In genomic region chr15:63480441-63480821, GRCh38 we compare ENCODE assay signal across 12 cellular contexts. TPM values are rescaled to one million over a fixed set of nuclear protein-coding genes. Genes with fewer than 3 reads are reported as not detected.
DNase-seq lines count a peak whose midpoint lies in the region; ATAC-seq, FAIRE-seq and TF ChIP-seq lines count a peak whose summit lies in the region.
"Had no signal": no experiment of that assay in that cellular context is flagged by ENCODE, and none has a peak within 500 bp of the region (broad histone marks: within the 10 kb centered on the region; RNA-seq: fewer than 3 reads in every experiment).

No MANE protein-coding gene starts in this region.

- no peak for DNase-seq in activated naive CD4-positive, alpha-beta T cell treated with anti-CD3 and anti-CD28 coated beads for 36 hours
- no peak for DNase-seq in activated naive CD4-positive, alpha-beta T cell treated with anti-CD3 and anti-CD28 coated beads, Interleukin-2, amount 50 U/mL, for 16 hours
- DNase-seq in Peyer's patch, result no peak
- no peak for DNase-seq in epithelial cell of prostate (ENCODE audit: low read depth, low spot score)
- DNase-seq in right cardiac atrium, result no peak
- DNase-seq in HTR-8/SVneo (ENCODE audit: insufficient read length, low spot score), result no peak
- DNase-seq: GOT3; psoas muscle; stimulated activated CD4-positive, alpha-beta T cell treated with anti-CD3 and anti-CD28 coated beads, Interleukin-2, amount 100 ng/mL, for 24 hours had no signal

- H3K4me1 ChIP-seq in Peyer's patch (peaks cover 0 to 61% (median 25%) of the 10 kb centered on the region in 4 donors), right cardiac atrium (ENCODE audit: control insufficient read depth, insufficient read depth, low read length) (no peaks in the 10 kb centered on the region)
- H3K4me1 ChIP-seq: psoas muscle had no signal

- no peak for ATAC-seq in stimulated activated memory B cell treated with anti-CD40 and anti-IgM and Interleukin-4, amounts not matched to agents 10 μg/mL and 1 μg/mL and 100 μg/mL, for 72 hours
- ATAC-seq in GM18909 (IDR thresholded peaks at IDR 0.05; ENCODE audit: poor library complexity, unreplicated experiment) (no peak), right cardiac atrium (no peak)
- ATAC-seq: psoas muscle had no signal

- no peak overlapping the region for H3K4me3 Mint-ChIP-seq in activated naive CD4-positive, alpha-beta T cell treated with anti-CD3 and anti-CD28 coated beads for 36 hours
- H3K4me3 Mint-ChIP-seq in stimulated activated memory B cell treated with anti-CD40 and anti-IgM and Interleukin-4, amounts not matched to agents 10 μg/mL and 1 μg/mL and 100 μg/mL, for 72 hours, result peak overlapping the region; percentile 74

- H3K4me1 Mint-ChIP-seq in activated naive CD4-positive, alpha-beta T cell treated with anti-CD3 and anti-CD28 coated beads for 36 hours (ENCODE audit: low read depth), result peaks cover 80% of the 10 kb centered on the region
- H3K4me1 Mint-ChIP-seq in stimulated activated memory B cell treated with anti-CD40 and anti-IgM and Interleukin-4, amounts not matched to agents 10 μg/mL and 1 μg/mL and 100 μg/mL, for 72 hours, result peaks cover 83% of the 10 kb centered on the region

- WGBS in right cardiac atrium, result 81% methylated on average over 2 of the region's 2 CpGs

- H3K27me3 Mint-ChIP-seq in activated naive CD4-positive, alpha-beta T cell treated with anti-CD3 and anti-CD28 coated beads for 36 hours (ENCODE audit: low read depth), result no peaks in the 10 kb centered on the region
- H3K27me3 Mint-ChIP-seq in stimulated activated memory B cell treated with anti-CD40 and anti-IgM and Interleukin-4, amounts not matched to agents 10 μg/mL and 1 μg/mL and 100 μg/mL, for 72 hours, result no peaks in the 10 kb centered on the region

- no peaks in the 10 kb centered on the region for H3K9me3 Mint-ChIP-seq in activated naive CD4-positive, alpha-beta T cell treated with anti-CD3 and anti-CD28 coated beads for 36 hours
- H3K9me3 Mint-ChIP-seq in stimulated activated memory B cell treated with anti-CD40 and anti-IgM and Interleukin-4, amounts not matched to agents 10 μg/mL and 1 μg/mL and 100 μg/mL, for 72 hours, result no peaks in the 10 kb centered on the region

- H3K9me3 ChIP-seq in Peyer's patch (no peaks in the 10 kb centered on the region), right cardiac atrium (ENCODE audit: control insufficient read depth, low read length) (no peaks in the 10 kb centered on the region)
- H3K9me3 ChIP-seq: psoas muscle had no signal

- H3K27ac ChIP-seq in Peyer's patch (peak overlapping the region in 3 of 4 donors; percentile 57 to 85 (median 78)), epithelial cell of prostate (peak overlapping the region; percentile 77), right cardiac atrium (ENCODE audit: low read length) (no peak overlapping the region)
- H3K27ac ChIP-seq: coronary artery, psoas muscle had no signal

- intact Hi-C loops in activated naive CD4-positive, alpha-beta T cell treated with anti-CD3 and anti-CD28 coated beads for 36 hours (cut with micrococcal nuclease), result loop anchor here (5.0 kb wide), 1 partner anchor 288 kb away; no protein-coding TSS in a partner anchor
- intact Hi-C loops in right cardiac atrium (cut with DNase I), result loop anchor here in 1 of 4 donors (10.0 kb wide), 1 partner anchor 114 kb away; the partner anchor contains the start of gene FBXL22

- no peaks in the 10 kb centered on the region for H3K36me3 Mint-ChIP-seq in activated naive CD4-positive, alpha-beta T cell treated with anti-CD3 and anti-CD28 coated beads for 36 hours (ENCODE audit: low read depth)
- H3K36me3 Mint-ChIP-seq in stimulated activated memory B cell treated with anti-CD40 and anti-IgM and Interleukin-4, amounts not matched to agents 10 μg/mL and 1 μg/mL and 100 μg/mL, for 72 hours, result no peaks in the 10 kb centered on the region

- no peak for FAIRE-seq in HTR-8/SVneo (lab: Jason Lieb, UNC)

- H3K27me3 ChIP-seq in Peyer's patch (no peaks in the 10 kb centered on the region), right cardiac atrium (ENCODE audit: control insufficient read depth, insufficient read depth) (no peaks in the 10 kb centered on the region)

- no peak for TF ChIP-seq CTCF in Peyer's patch (IDR thresholded peaks at IDR 0.05)

- no peaks in the 10 kb centered on the region for H3K36me3 ChIP-seq in Peyer's patch

- no peak overlapping the region for H3K4me3 ChIP-seq in Peyer's patch
- no peak overlapping the region for H3K4me3 ChIP-seq in right cardiac atrium (ENCODE audit: low read length)
- H3K4me3 ChIP-seq: coronary artery, psoas muscle had no signal

- no peak for TF ChIP-seq POLR2A in Peyer's patch (IDR thresholded peaks at IDR 0.05)

- H3K27ac Mint-ChIP-seq in activated naive CD4-positive, alpha-beta T cell treated with anti-CD3 and anti-CD28 coated beads for 36 hours, result peak overlapping the region; percentile 89
- H3K27ac Mint-ChIP-seq in stimulated activated memory B cell treated with anti-CD40 and anti-IgM and Interleukin-4, amounts not matched to agents 10 μg/mL and 1 μg/mL and 100 μg/mL, for 72 hours, result peak overlapping the region; percentile 98

- CTCF ChIA-PET in activated naive CD4-positive, alpha-beta T cell treated with anti-CD3 and anti-CD28 coated beads for 36 hours (lab: Charles Lee), result interaction anchor here (0.9 to 4.5 kb wide), 5 partner anchors 14 to 119 kb away, joined by 3 to 19 read pairs (median 7); no protein-coding TSS in a partner anchor

RNA-seq across cellular contexts. Expression of gene USP3, which starts 24.0 kb away (rescaled TPM):
- 10 to 100 TPM; 49.9 to 52.2 TPM for total RNA-seq in activated naive CD4-positive, alpha-beta T cell treated with anti-CD3 and anti-CD28 coated beads for 36 hours
- total RNA-seq in Peyer's patch (10 to 100 TPM; 67.8 to 86.1 (median 76.9) TPM), right cardiac atrium (10 to 100 TPM; 17.6 to 26.0 (median 21.2) TPM)
- 7.8 TPM for polyA plus RNA-seq in right cardiac atrium
